ENCODE assay signal across 8 cellular contexts in the genomic region with DNA sequence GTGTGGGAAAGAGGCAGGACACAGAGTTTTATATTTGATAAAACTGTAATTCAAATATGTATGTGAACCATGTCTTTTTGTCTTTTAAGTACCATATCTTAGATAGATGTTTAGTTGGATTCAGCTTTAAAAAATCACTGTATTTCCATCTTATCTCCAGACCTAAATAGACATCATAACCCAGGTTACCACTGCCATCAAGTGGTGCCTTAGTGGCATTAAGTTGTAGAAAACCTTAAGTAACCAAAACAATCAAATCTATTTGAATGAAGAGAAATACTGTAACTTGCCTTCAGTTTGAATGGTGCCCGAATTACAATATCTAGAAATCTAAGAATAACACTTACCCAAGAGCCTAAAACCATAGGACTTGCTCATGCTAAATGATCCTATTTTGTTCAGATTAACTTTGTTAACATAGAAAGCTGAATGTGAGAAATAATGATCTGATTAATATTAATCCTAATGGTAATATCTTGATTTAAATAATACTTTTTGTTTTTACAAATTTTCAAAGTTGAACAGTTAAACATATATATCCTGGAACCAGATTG.
DNase-seq lines count a peak whose midpoint lies in the region; ATAC-seq, FAIRE-seq and TF ChIP-seq lines count a peak whose summit lies in the region.

No MANE protein-coding gene starts in this region.

- H3K36me3 Mint-ChIP-seq in chondrocyte (ENCODE audit: low read depth): no peaks in the 10 kb centered on the region

- intact Hi-C loops in pancreas (cut with DNase I): loop anchor here in 1 of 3 donors (10.0 kb wide), 1 partner anchor 223 kb away; no protein-coding TSS in a partner anchor
- intact Hi-C loops in spleen (cut with DNase I; ENCODE audit: low total_unique reads): loop anchor here (10.0 kb wide), 1 partner anchor 863 kb away; no protein-coding TSS in a partner anchor

- ATAC-seq in pancreas (peak; percentile 60 to 82 (median 76)), HG03139 (IDR thresholded peaks at IDR 0.05; ENCODE audit: unreplicated experiment) (no peak), GM21825 (IDR thresholded peaks at IDR 0.05; ENCODE audit: unreplicated experiment) (no peak)

- no peak overlapping the region for H3K27ac Mint-ChIP-seq in chondrocyte (ENCODE audit: unreplicated experiment)

- H3K27ac ChIP-seq in pancreas: no peak overlapping the region
- H3K27ac ChIP-seq in spleen: no peak overlapping the region

- no peak for TF ChIP-seq POLR2A in spleen (IDR thresholded peaks at IDR 0.05)

- H3K27me3 ChIP-seq in pancreas: no peaks in the 10 kb centered on the region
- H3K27me3 ChIP-seq in spleen (replicated peaks in 1 of 7): peaks cover 0 to 11% (median 0%) of the 10 kb centered on the region in 7 donors

- TF ChIP-seq CTCF in chondrocyte (IDR thresholded peaks at IDR 0.05) (peak; percentile 74), pancreas (IDR thresholded peaks at IDR 0.05) (peak in 2 of 4 donors; percentile 11 to 22), spleen (IDR thresholded peaks at IDR 0.05 in 8 of 11, conservative IDR thresholded peaks at IDR 0.05 in 3 of 11) (peak in 1 of 11 experiments; percentile 7)

- no peaks in the 10 kb centered on the region for H3K4me1 Mint-ChIP-seq in chondrocyte (ENCODE audit: low read depth)

- no peaks in the 10 kb centered on the region for H3K9me3 Mint-ChIP-seq in chondrocyte (ENCODE audit: low read depth)

- FAIRE-seq in pancreas (lab: Jason Lieb, UNC): no peak

- H3K36me3 ChIP-seq in pancreas (no peaks in the 10 kb centered on the region), spleen (no peaks in the 10 kb centered on the region)

- no peak overlapping the region for H3K4me3 Mint-ChIP-seq in chondrocyte (ENCODE audit: unreplicated experiment)

- no peaks in the 10 kb centered on the region for H3K27me3 Mint-ChIP-seq in chondrocyte (ENCODE audit: low read depth)

- H3K4me3 ChIP-seq in pancreas: no peak overlapping the region
- no peak overlapping the region for H3K4me3 ChIP-seq in spleen

- 8% methylated on average over 1 of the region's 1 CpG for WGBS in pancreas, 2 donors
- 9 to 30% (median 25%) methylated on average over 1 of the region's 1 CpG for WGBS in spleen, 5 donors

- peaks cover 0 to 18% (median 10%) of the 10 kb centered on the region in 3 donors for H3K4me1 ChIP-seq in pancreas
- peaks cover 0 to 5% (median 0%) of the 10 kb centered on the region in 6 donors for H3K4me1 ChIP-seq in spleen

- DNase-seq in NOMO-1 treated with DMSO at 0.1 percent for 48 hours (lab: John Stamatoyannopoulos, UW; ENCODE audit: unreplicated experiment): peak; percentile 11
- DNase-seq in NOMO-1 treated with dmso at 0.1 percent for 144 hours (lab: John Stamatoyannopoulos, UW; ENCODE audit: unreplicated experiment): no peak
- DNase-seq in NCI-H2171 (lab: John Stamatoyannopoulos, UW): peak; percentile 16
- DNase-seq in chondrocyte (ENCODE audit: low spot score): no peak
- no peak for DNase-seq in pancreas
- DNase-seq in spleen: no peak

- H3K9me3 ChIP-seq in pancreas: no peaks in the 10 kb centered on the region
- no peaks in the 10 kb centered on the region for H3K9me3 ChIP-seq in spleen

Comparison
In these comparisons a context has a peak if more than half of its experiments do, and no peak if none do; other contexts are left out.
1. DNase-seq: peak in NOMO-1 treated with DMSO at 0.1 percent for 48 hours (single experiment) and NCI-H2171 (single experiment); none in NOMO-1 treated with dmso at 0.1 percent for 144 hours (single experiment), chondrocyte (single experiment), pancreas (0 of 6) and spleen (single experiment).
2. ATAC-seq: peak in pancreas (4 of 4); none in HG03139 (single experiment) and GM21825 (single experiment).